Comparison of ENCODE assay signal across 17 cellular contexts in the genomic region with DNA sequence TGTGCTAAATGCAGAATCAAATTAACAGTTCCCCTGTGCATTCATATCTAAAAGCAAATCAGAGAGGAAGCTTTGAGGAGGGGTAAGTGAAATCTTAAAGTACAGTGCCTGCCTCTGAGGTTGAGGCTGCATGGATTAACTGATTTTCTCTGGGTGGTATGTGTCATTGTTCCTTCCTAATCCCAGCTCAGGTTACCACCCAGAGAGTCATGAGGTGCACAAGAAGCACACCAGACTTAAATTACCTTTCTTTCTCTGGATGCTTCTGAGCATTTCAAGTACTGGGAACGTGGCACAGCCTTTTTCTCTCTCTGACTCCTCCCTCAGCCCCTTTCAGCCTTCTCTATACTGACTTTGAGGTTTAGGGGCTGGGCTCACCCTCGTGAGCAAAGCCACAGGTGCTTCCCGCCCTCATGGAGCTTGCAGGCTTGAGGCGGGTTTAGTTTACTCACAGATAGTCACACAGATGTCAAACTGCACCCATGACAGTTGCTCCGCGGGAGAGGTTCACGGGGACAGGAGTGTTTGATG.
DNase-seq lines count a peak whose midpoint lies in the region; ATAC-seq and TF ChIP-seq lines count a peak whose summit lies in the region.
"Had no signal": no experiment of that assay in that cellular context is flagged by ENCODE, and none has a peak within 500 bp of the region (broad histone marks: within the 10 kb centered on the region; RNA-seq: fewer than 3 reads in every experiment).

No MANE protein-coding gene starts in this region.

- peak in 1 of 10 experiments; percentile 17 for DNase-seq in CD4-positive, alpha-beta T cell
- DNase-seq in GM23338 (ENCODE audit: low spot score) (no peak), SK-N-DZ (ENCODE audit: low spot score) (peak; percentile 20), left lung (no peak), ovary (no peak), dermis blood vessel endothelial cell (no peak)
- DNase-seq: aorta, Caco-2, H9, mammary epithelial cell, NCI-H226, occipital lobe, substantia nigra had no signal

- H3K27ac Mint-ChIP-seq in CD4-positive, alpha-beta T cell = peak overlapping the region; percentile 21
- H3K27ac Mint-ChIP-seq in GM23338 = no peak overlapping the region
- H3K27ac Mint-ChIP-seq: dendritic cell treated with granulocyte-macrophage colony-stimulating factor and Interleukin-4, amounts not matched to agents 40 ng/mL and 50 ng/mL, for 4 days; H9 had no signal

- TF ChIP-seq EP300 in ovary (IDR thresholded peaks at IDR 0.05) = no peak

- peak; percentile 43 for ATAC-seq in CD4-positive, alpha-beta T cell (ENCODE audit: poor library complexity)
- ATAC-seq in GM23338 (peak; percentile 62), esophagus mucosa (peak; percentile 47), left lung (no peak), GM18861 (IDR thresholded peaks at IDR 0.05; ENCODE audit: unreplicated experiment) (no peak)
- ATAC-seq: Panc1 had no signal

- no peaks in the 10 kb centered on the region for H3K27me3 Mint-ChIP-seq in CD4-positive, alpha-beta T cell
- H3K27me3 Mint-ChIP-seq in GM23338 (ENCODE audit: insufficient read depth, low read depth, poor library complexity) = no peaks in the 10 kb centered on the region

- H3K4me2 ChIP-seq in GM23338 = no peak overlapping the region

- H3K4me1 Mint-ChIP-seq in CD4-positive, alpha-beta T cell (ENCODE audit: low read depth) = peaks cover 83% of the 10 kb centered on the region
- peaks cover 11% of the 10 kb centered on the region; the same call in 2 of the 3 replicates for H3K4me1 Mint-ChIP-seq in GM23338

- no peak overlapping the region for H3K27ac ChIP-seq in CD4-positive, alpha-beta T cell (ENCODE audit: low read depth, low read length)
- H3K27ac ChIP-seq in GM23338 (ENCODE audit: low read depth) (no peak overlapping the region), left lung (no peak overlapping the region), ovary (no peak overlapping the region)

- H3K4me3 ChIP-seq in GM23338 (no peak overlapping the region), left lung (no peak overlapping the region), ovary (no peak overlapping the region)

- no peaks in the 10 kb centered on the region for H4K20me1 ChIP-seq in GM23338 (replicated peaks; ENCODE audit: insufficient read depth)

- 44 to 58% (median 47%) methylated on average over 7 of the region's 7 CpGs for WGBS in ovary, 3 donors

- POLR2A ChIA-PET in CD4-positive, alpha-beta T cell (lab: Charles Lee) = interaction anchor here (1.0 to 1.5 kb wide), 2 partner anchors 9 kb away, joined by 3 read pairs; no protein-coding TSS in a partner anchor

- CTCF ChIA-PET in CD4-positive, alpha-beta T cell (lab: Charles Lee) = no interaction called here

- H3K79me2 ChIP-seq in GM23338 (replicated peaks; ENCODE audit: insufficient read depth) = no peaks in the 10 kb centered on the region

- no peaks in the 10 kb centered on the region for H3K27me3 ChIP-seq in CD4-positive, alpha-beta T cell (ENCODE audit: control insufficient read depth, insufficient read depth, low read length)
- H3K27me3 ChIP-seq in GM23338 (ENCODE audit: insufficient read depth) (no peaks in the 10 kb centered on the region), left lung (peaks cover 0 to 34% of the 10 kb centered on the region in 2 donors), ovary (no peaks in the 10 kb centered on the region)

- H2AFZ ChIP-seq in GM23338 = no peak overlapping the region

- H3K36me3 Mint-ChIP-seq in CD4-positive, alpha-beta T cell (ENCODE audit: low read depth) = peaks cover 6% of the 10 kb centered on the region
- no peaks in the 10 kb centered on the region; the same call in 2 of the 3 replicates for H3K36me3 Mint-ChIP-seq in GM23338 (ENCODE audit: low read depth)

- no peaks in the 10 kb centered on the region for H3K9me3 Mint-ChIP-seq in CD4-positive, alpha-beta T cell
- no peaks in the 10 kb centered on the region for H3K9me3 Mint-ChIP-seq in GM23338
- H3K9me3 Mint-ChIP-seq: dendritic cell treated with granulocyte-macrophage colony-stimulating factor and Interleukin-4, amounts not matched to agents 40 ng/mL and 50 ng/mL, for 4 days; H9 had no signal

- no peak for TF ChIP-seq POLR2A in ovary (IDR thresholded peaks at IDR 0.05)

- peaks cover 9% of the 10 kb centered on the region; the same call in 1 of the 2 replicates for H3K9me2 ChIP-seq in GM23338 (ENCODE audit: insufficient read depth)

- H3K4me1 ChIP-seq in GM23338 (ENCODE audit: insufficient read depth) (no peaks in the 10 kb centered on the region), left lung (peaks cover 0 to 8% of the 10 kb centered on the region in 2 donors), ovary (ENCODE audit: insufficient read depth) (no peaks in the 10 kb centered on the region)
- H3K4me1 ChIP-seq: Caco-2 had no signal

- H3F3A ChIP-seq in GM23338 (replicated peaks; ENCODE audit: low read depth) = no peaks in the 10 kb centered on the region

- intact Hi-C loops in CD4-positive, alpha-beta T cell (cut with DNase I, micrococcal nuclease) = no loop called here
- intact Hi-C loops in left lung (cut with DNase I) = no loop called here
- intact Hi-C loops in ovary (cut with DNase I) = no loop called here

- no peaks in the 10 kb centered on the region for H3K9me3 ChIP-seq in CD4-positive, alpha-beta T cell (ENCODE audit: control insufficient read depth, low read length)
- H3K9me3 ChIP-seq in left lung (no peaks in the 10 kb centered on the region), ovary (no peaks in the 10 kb centered on the region)
- H3K9me3 ChIP-seq: Caco-2 had no signal

- H3K4me3 Mint-ChIP-seq in CD4-positive, alpha-beta T cell = peak overlapping the region; percentile 31
- no peak overlapping the region for H3K4me3 Mint-ChIP-seq in GM23338
- H3K4me3 Mint-ChIP-seq: dendritic cell treated with granulocyte-macrophage colony-stimulating factor and Interleukin-4, amounts not matched to agents 40 ng/mL and 50 ng/mL, for 4 days; H9 had no signal

- no peaks in the 10 kb centered on the region for H3K36me3 ChIP-seq in GM23338 (ENCODE audit: insufficient read depth)
- no peaks in the 10 kb centered on the region for H3K36me3 ChIP-seq in left lung
- H3K36me3 ChIP-seq in ovary = no peaks in the 10 kb centered on the region

- TF ChIP-seq CTCF in CD4-positive, alpha-beta T cell (IDR thresholded peaks at IDR 0.05) = no peak
- TF ChIP-seq CTCF in GM23338 (conservative IDR thresholded peaks at IDR 0.05; ENCODE audit: low read depth in 2 of 2) (no peak), left lung (IDR thresholded peaks at IDR 0.05) (no peak), ovary (IDR thresholded peaks at IDR 0.05) (no peak)

TF ChIP-seq in GM23338, 12 proteins besides CTCF, POLR2A, EP300 and RAD21 (continues in another document):
- TF ChIP-seq POLR2AphosphoS5 (IDR thresholded peaks at IDR 0.05; ENCODE audit: low read depth) (no peak), EZH2 (IDR thresholded peaks at IDR 0.05; ENCODE audit: low read depth, unreplicated experiment) (no peak)
- TF ChIP-seq, protein P1, sequence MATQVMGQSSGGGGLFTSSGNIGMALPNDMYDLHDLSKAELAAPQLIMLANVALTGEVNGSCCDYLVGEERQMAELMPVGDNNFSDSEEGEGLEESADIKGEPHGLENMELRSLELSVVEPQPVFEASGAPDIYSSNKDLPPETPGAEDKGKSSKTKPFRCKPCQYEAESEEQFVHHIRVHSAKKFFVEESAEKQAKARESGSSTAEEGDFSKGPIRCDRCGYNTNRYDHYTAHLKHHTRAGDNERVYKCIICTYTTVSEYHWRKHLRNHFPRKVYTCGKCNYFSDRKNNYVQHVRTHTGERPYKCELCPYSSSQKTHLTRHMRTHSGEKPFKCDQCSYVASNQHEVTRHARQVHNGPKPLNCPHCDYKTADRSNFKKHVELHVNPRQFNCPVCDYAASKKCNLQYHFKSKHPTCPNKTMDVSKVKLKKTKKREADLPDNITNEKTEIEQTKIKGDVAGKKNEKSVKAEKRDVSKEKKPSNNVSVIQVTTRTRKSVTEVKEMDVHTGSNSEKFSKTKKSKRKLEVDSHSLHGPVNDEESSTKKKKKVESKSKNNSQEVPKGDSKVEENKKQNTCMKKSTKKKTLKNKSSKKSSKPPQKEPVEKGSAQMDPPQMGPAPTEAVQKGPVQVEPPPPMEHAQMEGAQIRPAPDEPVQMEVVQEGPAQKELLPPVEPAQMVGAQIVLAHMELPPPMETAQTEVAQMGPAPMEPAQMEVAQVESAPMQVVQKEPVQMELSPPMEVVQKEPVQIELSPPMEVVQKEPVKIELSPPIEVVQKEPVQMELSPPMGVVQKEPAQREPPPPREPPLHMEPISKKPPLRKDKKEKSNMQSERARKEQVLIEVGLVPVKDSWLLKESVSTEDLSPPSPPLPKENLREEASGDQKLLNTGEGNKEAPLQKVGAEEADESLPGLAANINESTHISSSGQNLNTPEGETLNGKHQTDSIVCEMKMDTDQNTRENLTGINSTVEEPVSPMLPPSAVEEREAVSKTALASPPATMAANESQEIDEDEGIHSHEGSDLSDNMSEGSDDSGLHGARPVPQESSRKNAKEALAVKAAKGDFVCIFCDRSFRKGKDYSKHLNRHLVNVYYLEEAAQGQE (IDR thresholded peaks at IDR 0.05; ENCODE audit: unreplicated experiment) = no peak

Comparison
In these comparisons a context has a peak if more than half of its experiments do, and no peak if none do; other contexts are left out.
1. ATAC-seq: peak in CD4-positive, alpha-beta T cell (single experiment), GM23338 (single experiment) and esophagus mucosa (single experiment); none in left lung (single experiment) and GM18861 (single experiment).